8 cellular contexts compared by ENCODE assay signal in the genomic region with DNA sequence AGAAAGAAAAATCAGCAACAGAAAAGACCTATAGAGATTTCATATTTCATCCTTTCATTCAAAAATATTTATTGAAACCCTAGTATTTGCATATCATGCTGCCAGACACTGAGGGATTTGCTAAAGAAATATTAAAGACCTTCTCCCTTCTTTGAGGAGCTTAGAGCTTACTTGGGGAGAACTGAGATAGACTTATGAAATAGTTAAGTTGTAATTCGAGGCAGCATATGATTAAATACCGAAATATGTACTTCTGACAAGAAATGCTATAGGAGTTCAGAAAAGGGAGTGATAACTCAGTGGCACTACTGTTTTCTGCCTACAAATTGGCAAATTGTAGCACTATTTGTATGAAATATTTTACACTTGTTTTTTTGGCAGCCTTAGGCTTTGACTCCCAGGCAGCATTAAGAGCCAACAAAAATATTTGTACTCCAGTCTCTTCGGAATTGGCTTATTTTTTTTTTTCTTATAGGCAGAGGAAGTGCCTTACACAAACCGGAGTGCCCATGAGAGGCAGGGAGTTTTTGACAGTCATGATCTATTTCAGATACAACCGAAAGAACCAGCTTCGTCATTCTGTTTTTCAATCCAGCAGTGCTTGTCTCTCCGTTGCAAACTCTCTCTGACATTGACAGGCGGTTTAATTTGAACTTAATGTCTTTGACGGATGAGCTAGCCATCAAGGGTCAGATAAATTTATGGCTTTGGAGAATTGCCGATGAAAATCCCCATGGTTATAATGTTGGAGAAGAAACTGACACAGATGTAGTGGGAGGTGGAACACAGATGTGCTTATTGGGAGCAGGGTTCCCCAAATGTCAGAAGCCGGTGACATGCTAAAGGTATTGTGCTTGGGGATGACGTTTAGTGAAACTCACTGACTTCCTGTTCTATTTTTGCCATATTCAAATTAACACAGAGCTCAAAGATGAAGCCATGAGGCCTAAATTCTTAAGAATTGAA. TPM values are rescaled to one million over a fixed set of nuclear protein-coding genes. Genes with fewer than 3 reads are reported as not detected.
A peak's percentile ranks its signal among the peaks of the same experiment; 100 is the strongest.
DNase-seq lines count a peak whose midpoint lies in the region; ATAC-seq and FAIRE-seq lines count a peak whose summit lies in the region.

No MANE protein-coding gene starts in this region.

- peak overlapping the region in 2 of 3 donors; percentile 24 to 62 for H3K4me3 ChIP-seq in skeletal muscle tissue (ENCODE audit: low read length in 3 of 3)

- no peaks in the 10 kb centered on the region for H3K9me3 ChIP-seq in skeletal muscle tissue (ENCODE audit: control insufficient read depth in 3 of 3, low read length in 3 of 3)

- peak overlapping the region; percentile 2 to 35 (median 34) for H3K9ac ChIP-seq in skeletal muscle tissue (ENCODE audit: low read depth in 1 of 3, low read length in 3 of 3)

- ATAC-seq in GM18868 (IDR thresholded peaks at IDR 0.05; ENCODE audit: unreplicated experiment) (peak; percentile 77), HG02885 (IDR thresholded peaks at IDR 0.05; ENCODE audit: poor library complexity, unreplicated experiment) (peak; percentile 85)

- H3K4me1 ChIP-seq in skeletal muscle tissue (ENCODE audit: control insufficient read depth in 3 of 3, insufficient read depth in 3 of 3, low read length in 3 of 3), result peaks cover 0 to 5% (median 5%) of the 10 kb centered on the region in 3 donors

- no peaks in the 10 kb centered on the region for H3K27me3 ChIP-seq in skeletal muscle tissue (ENCODE audit: control insufficient read depth in 3 of 3, insufficient read depth in 3 of 3, low read length in 3 of 3)

- H3K36me3 ChIP-seq in skeletal muscle tissue (ENCODE audit: control insufficient read depth in 3 of 3, insufficient read depth in 3 of 3, low read length in 3 of 3), result no peaks in the 10 kb centered on the region

- no peak for FAIRE-seq in urothelium cell line (lab: Jason Lieb, UNC)

- DNase-seq in SIG-M5 treated with dmso at 0.1 percent for 504 hours (lab: John Stamatoyannopoulos, UW; ENCODE audit: unreplicated experiment) (peak; percentile 65), ecto neural progenitor cell (ENCODE audit: low spot score) (peak; percentile 23), urothelium cell line (ENCODE audit: low spot score) (no peak), NCI-H2081 (lab: John Stamatoyannopoulos, UW) (no peak), NCI-H345 treated with DMSO at 0.1 percent for 48 hours (lab: John Stamatoyannopoulos, UW; ENCODE audit: unreplicated experiment) (no peak)

- H3K27ac ChIP-seq in skeletal muscle tissue (ENCODE audit: low read depth, low read length), result peak overlapping the region; percentile 78

RNA-seq across cellular contexts. Expression of gene PLXNC1, which starts 59.4 kb away (rescaled TPM):
- 17.2 TPM for total RNA-seq in skeletal muscle tissue

Comparison
In these comparisons a context has a peak if more than half of its experiments do, and no peak if none do; other contexts are left out.
1. DNase-seq: peak in SIG-M5 treated with dmso at 0.1 percent for 504 hours (single experiment) and ecto neural progenitor cell (single experiment); none in urothelium cell line (single experiment), NCI-H2081 (0 of 2) and NCI-H345 treated with DMSO at 0.1 percent for 48 hours (single experiment).